ENCODE assay signal across 24 cellular contexts in genomic region chr2:9406529-9407362, GRCh38. TPM values are rescaled to one million over a fixed set of nuclear protein-coding genes. Genes with fewer than 3 reads are reported as not detected.
DNase-seq lines count a peak whose midpoint lies in the region; ATAC-seq and TF ChIP-seq lines count a peak whose summit lies in the region.
"Had no signal": no experiment of that assay in that cellular context is flagged by ENCODE, and none has a peak within 500 bp of the region (broad histone marks: within the 10 kb centered on the region; RNA-seq: fewer than 3 reads in every experiment).

No MANE protein-coding gene starts in this region.

- H3K9me3 Mint-ChIP-seq in endothelial cell (ENCODE audit: unreplicated experiment) (no peaks in the 10 kb centered on the region), nephron (no peaks in the 10 kb centered on the region)
- H3K9me3 Mint-ChIP-seq: activated CD4-positive, alpha-beta T cell treated with anti-CD3 and anti-CD28 coated beads, Interleukin-2, amount 10 ng/mL, durations not matched to agents 7 days and 5 days; activated naive CD8-positive, alpha-beta T cell treated with anti-CD3 and anti-CD28 coated beads, Interleukin-2, amount 50 U/mL, for 24 hours; activated T-helper 2 cell treated with anti-CD3 and anti-CD28 coated beads, Interferon-gamma antibody, Interleukin-2, Interleukin-4, amounts not matched to agents 10 μg/mL and 5 μg/mL and 100 μg/mL, durations not matched to agents 14 hours and 24 hours and 36 hours; stimulated activated naive CD8-positive, alpha-beta T cell treated with anti-CD3 and anti-CD28 coated beads, Interleukin-15, Interleukin-2, amounts not matched to agents 100 ng/mL and 50 ng/mL, for 24 hours; T-helper 1 cell treated with Interleukin-12 subunit alpha and Interleukin-12 subunit beta and Interleukin-4 antibody, amounts not matched to agents 30 μg/mL and 1 μg/mL, for 36 hours had no signal

- H3K4me1 ChIP-seq in cardiac muscle cell (ENCODE audit: low read depth) (no peaks in the 10 kb centered on the region), upper lobe of right lung (peaks cover 8% of the 10 kb centered on the region)
- H3K4me1 ChIP-seq: BE2C had no signal

- DNase-seq in cardiac muscle cell (ENCODE audit: low read depth in 1 of 2, low spot score in 1 of 2) (no peak), left ventricle myocardium superior (no peak), endothelial cell (ENCODE audit: low spot score) (no peak), upper lobe of right lung (peak; percentile 29), NCI-H748 (lab: John Stamatoyannopoulos, UW; ENCODE audit: unreplicated experiment) (no peak)
- DNase-seq: activated CD4-positive, alpha-beta T cell treated with anti-CD3 and anti-CD28 coated beads, Interleukin-2, amount 10 ng/mL, durations not matched to agents 7 days and 5 days; activated naive CD8-positive, alpha-beta T cell treated with anti-CD3 and anti-CD28 coated beads, Interleukin-2, amount 50 U/mL, for 24 hours; BE2C; DND-41; MV-4-11; SIG-M5; stimulated activated CD4-positive, alpha-beta T cell treated with anti-CD3 and anti-CD28 coated beads, Interleukin-12 subunit alpha, Interleukin-12 subunit beta, amount 100 ng/mL, for 4 hours; stimulated activated CD4-positive, alpha-beta T cell treated with anti-CD3 and anti-CD28 coated beads, Interleukin-4, amount 100 ng/mL, for 4 hours; upper lobe of left lung had no signal

- H3K4me1 Mint-ChIP-seq in endothelial cell (ENCODE audit: unreplicated experiment) (no peaks in the 10 kb centered on the region), nephron (no peaks in the 10 kb centered on the region)
- H3K4me1 Mint-ChIP-seq: activated CD4-positive, alpha-beta T cell treated with anti-CD3 and anti-CD28 coated beads, Interleukin-2, amount 10 ng/mL, durations not matched to agents 7 days and 5 days; activated naive CD8-positive, alpha-beta T cell treated with anti-CD3 and anti-CD28 coated beads, Interleukin-2, amount 50 U/mL, for 24 hours had no signal

- H3K27ac ChIP-seq in cardiac muscle cell (peak overlapping the region; percentile 67), upper lobe of right lung (no peak overlapping the region)
- H3K27ac ChIP-seq: A549, hepatocyte, neutrophil, upper lobe of left lung had no signal

- ATAC-seq in left ventricle myocardium superior (no peak), upper lobe of right lung (no peak), HG03520 (IDR thresholded peaks at IDR 0.05; ENCODE audit: unreplicated experiment) (no peak), GM21786 (IDR thresholded peaks at IDR 0.05; ENCODE audit: unreplicated experiment) (no peak)
- ATAC-seq: activated naive CD8-positive, alpha-beta T cell treated with anti-CD3 and anti-CD28 coated beads, Interleukin-2, amount 50 U/mL, for 24 hours; GM12878 had no signal

- H3K36me3 ChIP-seq in cardiac muscle cell: peaks cover 6% of the 10 kb centered on the region
- peaks cover 65% of the 10 kb centered on the region for H3K36me3 ChIP-seq in upper lobe of right lung

- no peak overlapping the region for H3K27ac Mint-ChIP-seq in endothelial cell (ENCODE audit: unreplicated experiment)
- H3K27ac Mint-ChIP-seq in nephron: peak overlapping the region; percentile 42 to 83 (median 70)
- H3K27ac Mint-ChIP-seq: activated CD4-positive, alpha-beta T cell treated with anti-CD3 and anti-CD28 coated beads, Interleukin-2, amount 10 ng/mL, durations not matched to agents 7 days and 5 days; activated naive CD8-positive, alpha-beta T cell treated with anti-CD3 and anti-CD28 coated beads, Interleukin-2, amount 50 U/mL, for 24 hours; activated T-helper 2 cell treated with anti-CD3 and anti-CD28 coated beads, Interferon-gamma antibody, Interleukin-2, Interleukin-4, amounts not matched to agents 10 μg/mL and 5 μg/mL and 100 μg/mL, durations not matched to agents 14 hours and 24 hours and 36 hours; stimulated activated naive CD8-positive, alpha-beta T cell treated with anti-CD3 and anti-CD28 coated beads, Interleukin-15, Interleukin-2, amounts not matched to agents 100 ng/mL and 50 ng/mL, for 24 hours; T-helper 1 cell treated with Interleukin-12 subunit alpha and Interleukin-12 subunit beta and Interleukin-4 antibody, amounts not matched to agents 30 μg/mL and 1 μg/mL, for 36 hours had no signal

- no peaks in the 10 kb centered on the region for H3K27me3 Mint-ChIP-seq in endothelial cell (ENCODE audit: unreplicated experiment)
- H3K27me3 Mint-ChIP-seq in nephron (ENCODE audit: low read depth): no peaks in the 10 kb centered on the region
- H3K27me3 Mint-ChIP-seq: activated CD4-positive, alpha-beta T cell treated with anti-CD3 and anti-CD28 coated beads, Interleukin-2, amount 10 ng/mL, durations not matched to agents 7 days and 5 days; activated naive CD8-positive, alpha-beta T cell treated with anti-CD3 and anti-CD28 coated beads, Interleukin-2, amount 50 U/mL, for 24 hours; stimulated activated naive CD8-positive, alpha-beta T cell treated with anti-CD3 and anti-CD28 coated beads, Interleukin-15, Interleukin-2, amounts not matched to agents 100 ng/mL and 50 ng/mL, for 24 hours had no signal

- H3K36me3 Mint-ChIP-seq in endothelial cell (ENCODE audit: low read depth, unreplicated experiment): peaks cover 13% of the 10 kb centered on the region
- peaks cover 41% of the 10 kb centered on the region for H3K36me3 Mint-ChIP-seq in nephron (ENCODE audit: low read depth)

- no peak for TF ChIP-seq CTCF in cardiac muscle cell (IDR thresholded peaks at IDR 0.05; ENCODE audit: low read depth, low read length)
- TF ChIP-seq CTCF in endothelial cell (IDR thresholded peaks at IDR 0.05; ENCODE audit: unreplicated experiment): no peak
- no peak for TF ChIP-seq CTCF in nephron (IDR thresholded peaks at IDR 0.05; ENCODE audit: unreplicated experiment in 3 of 3)
- TF ChIP-seq CTCF in upper lobe of right lung (IDR thresholded peaks at IDR 0.05): no peak

- intact Hi-C loops in left ventricle myocardium superior (cut with micrococcal nuclease) (no loop called here), upper lobe of right lung (cut with DNase I) (no loop called here)

- H3K4me3 Mint-ChIP-seq in endothelial cell (ENCODE audit: unreplicated experiment): peak overlapping the region; percentile 15
- no peak overlapping the region for H3K4me3 Mint-ChIP-seq in nephron
- H3K4me3 Mint-ChIP-seq: activated CD4-positive, alpha-beta T cell treated with anti-CD3 and anti-CD28 coated beads, Interleukin-2, amount 10 ng/mL, durations not matched to agents 7 days and 5 days; activated naive CD8-positive, alpha-beta T cell treated with anti-CD3 and anti-CD28 coated beads, Interleukin-2, amount 50 U/mL, for 24 hours; stimulated activated naive CD8-positive, alpha-beta T cell treated with anti-CD3 and anti-CD28 coated beads, Interleukin-15, Interleukin-2, amounts not matched to agents 100 ng/mL and 50 ng/mL, for 24 hours; T-helper 1 cell treated with Interleukin-12 subunit alpha and Interleukin-12 subunit beta and Interleukin-4 antibody, amounts not matched to agents 30 μg/mL and 1 μg/mL, for 36 hours had no signal

- H3K27me3 ChIP-seq in cardiac muscle cell: no peaks in the 10 kb centered on the region
- H3K27me3 ChIP-seq in upper lobe of right lung: no peaks in the 10 kb centered on the region
- H3K27me3 ChIP-seq: BE2C, hepatocyte, neutrophil, upper lobe of left lung had no signal

- H3K4me3 ChIP-seq in cardiac muscle cell (no peak overlapping the region), upper lobe of right lung (no peak overlapping the region)
- H3K4me3 ChIP-seq: A549, GM12878, hepatocyte, upper lobe of left lung had no signal

- H3K9me3 ChIP-seq in cardiac muscle cell (ENCODE audit: low read depth) (no peaks in the 10 kb centered on the region), upper lobe of right lung (no peaks in the 10 kb centered on the region)
- H3K9me3 ChIP-seq: A549, BE2C, neutrophil, upper lobe of left lung had no signal

RNA-seq across cellular contexts. Expression of gene ITGB1BP1, which starts 16.6 kb away (rescaled TPM):
- 30.9 and 35.5 TPM in 2 replicates for total RNA-seq in cardiac muscle cell
- polyA plus RNA-seq in cardiac muscle cell: 107 and 138 TPM in 2 replicates
- 102 TPM for total RNA-seq in left ventricle myocardium superior
- total RNA-seq in endothelial cell (ENCODE audit: unreplicated experiment): 97.3 TPM
- total RNA-seq in upper lobe of right lung: 78.2 TPM

RNA-seq across cellular contexts. Expression of gene CPSF3, which starts 16.7 kb away (rescaled TPM):
- total RNA-seq in cardiac muscle cell (45.9 and 57.4 TPM in 2 replicates), left ventricle myocardium superior (15.5 TPM), endothelial cell (ENCODE audit: unreplicated experiment) (55.2 TPM), upper lobe of right lung (23.2 TPM)
- polyA plus RNA-seq in cardiac muscle cell: 57.5 and 75.5 TPM in 2 replicates
